In genomic region chr6:4319992-4320683, GRCh38 we compare ENCODE assay signal across 10 cellular contexts.
DNase-seq lines count a peak whose midpoint lies in the region; ATAC-seq and TF ChIP-seq lines count a peak whose summit lies in the region.
"Had no signal": no experiment of that assay in that cellular context is flagged by ENCODE, and none has a peak within 500 bp of the region (broad histone marks: within the 10 kb centered on the region; RNA-seq: fewer than 3 reads in every experiment).

No MANE protein-coding gene starts in this region.

- no peaks in the 10 kb centered on the region for H3K9me3 Mint-ChIP-seq in CD8-positive, alpha-beta T cell
- H3K9me3 Mint-ChIP-seq in endodermal cell = no peaks in the 10 kb centered on the region

- intact Hi-C loops in CD8-positive, alpha-beta T cell (cut with DNase I, micrococcal nuclease) = no loop called here

- no peaks in the 10 kb centered on the region for H3K4me1 Mint-ChIP-seq in CD8-positive, alpha-beta T cell (ENCODE audit: low read depth)
- peaks cover 8% of the 10 kb centered on the region for H3K4me1 Mint-ChIP-seq in endodermal cell

- H3K36me3 ChIP-seq in Peyer's patch = no peaks in the 10 kb centered on the region
- no peaks in the 10 kb centered on the region for H3K36me3 ChIP-seq in CD8-positive, alpha-beta T cell (ENCODE audit: insufficient read depth, low read length)
- no peaks in the 10 kb centered on the region for H3K36me3 ChIP-seq in endodermal cell (ENCODE audit: control insufficient read depth, insufficient read depth, low read length)

- H3K27ac Mint-ChIP-seq in CD8-positive, alpha-beta T cell = no peak overlapping the region
- H3K27ac Mint-ChIP-seq in endodermal cell = no peak overlapping the region

- CTCF ChIA-PET in CD8-positive, alpha-beta T cell (lab: Charles Lee) = no interaction called here

- H3K4me1 ChIP-seq in Peyer's patch = peaks cover 0 to 31% (median 1%) of the 10 kb centered on the region in 4 donors
- no peaks in the 10 kb centered on the region for H3K4me1 ChIP-seq in CD8-positive, alpha-beta T cell (ENCODE audit: insufficient read depth, low read length)
- H3K4me1 ChIP-seq in endodermal cell (ENCODE audit: control insufficient read depth, insufficient read depth, low read length) = no peaks in the 10 kb centered on the region

- TF ChIP-seq POLR2A in Peyer's patch (IDR thresholded peaks at IDR 0.05) = no peak

- H3K9me3 ChIP-seq in Peyer's patch = no peaks in the 10 kb centered on the region
- H3K9me3 ChIP-seq in CD8-positive, alpha-beta T cell (ENCODE audit: low read length) = no peaks in the 10 kb centered on the region
- no peaks in the 10 kb centered on the region for H3K9me3 ChIP-seq in endodermal cell (ENCODE audit: control insufficient read depth, low read length)

- H3K27me3 Mint-ChIP-seq in CD8-positive, alpha-beta T cell (ENCODE audit: low read depth) = peaks cover 19% of the 10 kb centered on the region
- H3K27me3 Mint-ChIP-seq in endodermal cell (ENCODE audit: insufficient read depth) = no peaks in the 10 kb centered on the region

- POLR2A ChIA-PET in CD8-positive, alpha-beta T cell (lab: Charles Lee) = interaction anchor here (0.7 kb wide), 1 partner anchor 40 kb away, joined by 3 read pairs; no protein-coding TSS in a partner anchor

- peak; percentile 3 for DNase-seq in G401 (ENCODE audit: low spot score)
- DNase-seq in Peyer's patch = no peak
- peak; percentile 85 for DNase-seq in fibroblast of pulmonary artery (ENCODE audit: low read depth)
- peak; percentile 42 for DNase-seq in retinal pigment epithelial cell (ENCODE audit: low read depth)
- no peak for DNase-seq in CD8-positive, alpha-beta T cell
- no peak for DNase-seq in endodermal cell
- no peak for DNase-seq in DMS53 (lab: John Stamatoyannopoulos, UW)
- DNase-seq: activated T-cell treated with anti-CD3 and anti-CD28 coated beads, Interleukin-2, amount 50 U/mL, for 4 hours; SHP77 had no signal

- 86 to 90% methylated on average over 2 to 4 of the region's 4 CpGs for WGBS in endodermal cell (ENCODE audit: insufficient coverage in 1 of 2, insufficient read length in 1 of 2), 2 experiments

- H3K27me3 ChIP-seq in Peyer's patch = no peaks in the 10 kb centered on the region
- no peaks in the 10 kb centered on the region for H3K27me3 ChIP-seq in CD8-positive, alpha-beta T cell (ENCODE audit: insufficient read depth, low read length)
- no peaks in the 10 kb centered on the region for H3K27me3 ChIP-seq in endodermal cell (ENCODE audit: control insufficient read depth, insufficient read depth, low read length, poor library complexity, severe bottlenecking)

- ATAC-seq in CD8-positive, alpha-beta T cell = no peak
- ATAC-seq in HG02623 (IDR thresholded peaks at IDR 0.05; ENCODE audit: unreplicated experiment) = no peak
- ATAC-seq: activated T-cell treated with anti-CD3 and anti-CD28 coated beads, Interleukin-2, amount 50 U/mL, for 4 hours had no signal

- no peaks in the 10 kb centered on the region for H3K36me3 Mint-ChIP-seq in CD8-positive, alpha-beta T cell
- H3K36me3 Mint-ChIP-seq in endodermal cell (ENCODE audit: low read depth) = no peaks in the 10 kb centered on the region

- H3K4me3 Mint-ChIP-seq in CD8-positive, alpha-beta T cell = no peak overlapping the region
- H3K4me3 Mint-ChIP-seq in endodermal cell = no peak overlapping the region
- H3K4me3 Mint-ChIP-seq: activated T-cell treated with anti-CD3 and anti-CD28 coated beads, Interleukin-2, amount 50 U/mL, for 4 hours had no signal

- in situ Hi-C loops in G401 (cut with HindIII; ENCODE audit: low sequenced_read_pairs) = no loop called here

- TF ChIP-seq CTCF in Peyer's patch (IDR thresholded peaks at IDR 0.05) = no peak
- no peak for TF ChIP-seq CTCF in fibroblast of pulmonary artery (IDR thresholded peaks at IDR 0.05; ENCODE audit: low read length, missing control alignments)
- TF ChIP-seq CTCF in retinal pigment epithelial cell (conservative IDR thresholded peaks at IDR 0.05; ENCODE audit: low read depth, low read length) = no peak
- no peak for TF ChIP-seq CTCF in CD8-positive, alpha-beta T cell (IDR thresholded peaks at IDR 0.05)
- TF ChIP-seq CTCF in endodermal cell (conservative IDR thresholded peaks at IDR 0.05) = no peak

- H3K4me3 ChIP-seq in Peyer's patch = no peak overlapping the region
- H3K4me3 ChIP-seq in fibroblast of pulmonary artery (replicated peaks; ENCODE audit: low read depth, low read length) = no peak overlapping the region
- no peak overlapping the region for H3K4me3 ChIP-seq in retinal pigment epithelial cell (ENCODE audit: low read length)
- H3K4me3 ChIP-seq in CD8-positive, alpha-beta T cell (ENCODE audit: low read depth, low read length) = no peak overlapping the region
- H3K4me3 ChIP-seq in endodermal cell (ENCODE audit: low read length) = no peak overlapping the region

- H3K27ac ChIP-seq in Peyer's patch = peak overlapping the region in 3 of 4 donors; percentile 10 to 64 (median 43)
- H3K27ac ChIP-seq in CD8-positive, alpha-beta T cell (ENCODE audit: low read depth, low read length) = no peak overlapping the region
- no peak overlapping the region for H3K27ac ChIP-seq in endodermal cell (ENCODE audit: low read depth, low read length)

- H3K9ac ChIP-seq in endodermal cell (ENCODE audit: extremely low read depth, low read length, poor library complexity, severe bottlenecking) = no peak overlapping the region

Comparison
In these comparisons a context has a peak if more than half of its experiments do, and no peak if none do; other contexts are left out.
1. DNase-seq: peak in G401 (single experiment), fibroblast of pulmonary artery (single experiment) and retinal pigment epithelial cell (single experiment); none in Peyer's patch (0 of 3), CD8-positive, alpha-beta T cell (0 of 7), endodermal cell (single experiment) and DMS53 (single experiment).
2. H3K27ac ChIP-seq: peak in Peyer's patch (3 of 4); none in CD8-positive, alpha-beta T cell (single experiment) and endodermal cell (single experiment).